Comparison of ENCODE assay signal across 4 cellular contexts in the genomic region with DNA sequence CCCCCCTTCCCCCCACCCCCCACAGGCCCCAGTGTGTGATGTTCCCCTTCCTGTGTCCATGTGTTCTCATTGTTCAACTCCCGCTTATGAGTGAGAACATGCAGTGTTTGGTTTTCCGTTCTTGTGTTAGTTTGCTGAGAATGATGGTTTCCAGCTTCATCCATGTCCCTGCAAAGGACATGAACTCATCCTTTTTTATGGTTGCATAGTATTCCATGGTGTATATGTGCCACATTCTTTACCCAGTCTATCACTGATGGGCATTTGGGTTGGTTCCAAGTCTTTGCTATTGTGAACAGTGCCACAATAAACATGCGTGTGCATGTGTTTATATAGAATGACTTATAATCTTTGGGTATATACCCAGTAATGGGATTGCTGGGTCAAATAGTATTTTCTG. TPM values are rescaled to one million over a fixed set of nuclear protein-coding genes. Genes with fewer than 3 reads are reported as not detected.
"Had no signal": no experiment of that assay in that cellular context is flagged by ENCODE, and none has a peak within 500 bp of the region (broad histone marks: within the 10 kb centered on the region; RNA-seq: fewer than 3 reads in every experiment).

No MANE protein-coding gene starts in this region.

RNA-seq across cellular contexts. Expression of gene MAP1LC3C, which starts 59.3 kb away (rescaled TPM):
- total RNA-seq: MCF 10A, NCI-H460, PC-3, SJSA1 had no signal
